ENCODE assay signal across 14 cellular contexts in the genomic region with DNA sequence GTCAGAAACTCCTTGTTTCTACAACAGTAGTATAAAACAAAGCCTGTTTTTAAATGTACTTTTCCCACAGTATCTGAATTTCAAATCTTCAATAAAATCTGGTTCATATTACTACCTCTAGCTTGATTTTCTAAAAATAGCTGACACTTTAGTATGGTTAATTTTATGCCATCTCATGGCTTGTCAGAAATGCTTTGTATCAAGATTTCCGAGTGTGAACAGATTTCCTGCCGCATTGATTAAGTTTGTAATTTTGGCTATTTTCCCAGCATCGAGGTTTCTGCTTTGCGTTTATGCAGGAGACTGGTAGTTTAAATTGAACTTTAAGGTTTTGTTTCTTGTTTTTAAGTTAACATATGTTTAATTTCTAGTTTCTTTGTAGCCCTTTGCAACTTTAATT. TPM values are rescaled to one million over a fixed set of nuclear protein-coding genes. Genes with fewer than 3 reads are reported as not detected.
A peak's percentile ranks its signal among the peaks of the same experiment; 100 is the strongest.
DNase-seq lines count a peak whose midpoint lies in the region; ATAC-seq and TF ChIP-seq lines count a peak whose summit lies in the region.
"Had no signal": no experiment of that assay in that cellular context is flagged by ENCODE, and none has a peak within 500 bp of the region (broad histone marks: within the 10 kb centered on the region; RNA-seq: fewer than 3 reads in every experiment).

No MANE protein-coding gene starts in this region.

- H3K4me1 Mint-ChIP-seq in T-helper 17 cell = peaks cover 19% of the 10 kb centered on the region
- H3K4me1 Mint-ChIP-seq in endothelial cell (ENCODE audit: unreplicated experiment) = peaks cover 44% of the 10 kb centered on the region

- ATAC-seq in left cardiac atrium (no peak), T-helper 17 cell (no peak), GM21723 (IDR thresholded peaks at IDR 0.05; ENCODE audit: unreplicated experiment) (no peak)
- ATAC-seq: upper lobe of right lung had no signal

- H3K9me3 ChIP-seq in cardiac muscle cell (ENCODE audit: low read depth) (no peaks in the 10 kb centered on the region), T-helper 17 cell (ENCODE audit: control insufficient read depth, low read length, poor library complexity, severe bottlenecking) (no peaks in the 10 kb centered on the region)
- H3K9me3 ChIP-seq: upper lobe of right lung had no signal

- H3K27me3 Mint-ChIP-seq in T-helper 17 cell = no peaks in the 10 kb centered on the region
- H3K27me3 Mint-ChIP-seq in endothelial cell (ENCODE audit: unreplicated experiment) = no peaks in the 10 kb centered on the region
- H3K27me3 Mint-ChIP-seq: CD8-positive, alpha-beta memory T cell had no signal

- no peak overlapping the region for H3K4me3 ChIP-seq in cardiac muscle cell
- H3K4me3 ChIP-seq in retinal pigment epithelial cell (ENCODE audit: low read length) = no peak overlapping the region
- H3K4me3 ChIP-seq: upper lobe of right lung had no signal

- no peaks in the 10 kb centered on the region for H3K27me3 ChIP-seq in cardiac muscle cell
- H3K27me3 ChIP-seq: upper lobe of right lung had no signal

- no peaks in the 10 kb centered on the region for H3K36me3 ChIP-seq in cardiac muscle cell
- H3K36me3 ChIP-seq: upper lobe of right lung had no signal

- H3K27ac ChIP-seq in cardiac muscle cell = peak overlapping the region; percentile 25
- H3K27ac ChIP-seq: upper lobe of right lung had no signal

- DNase-seq in cardiac muscle cell (ENCODE audit: low read depth in 1 of 2, low spot score in 1 of 2) (peak in 1 of 2 donors; percentile 38), left cardiac atrium (no peak), T-helper 17 cell (no peak), endothelial cell (ENCODE audit: low spot score) (no peak), retinal pigment epithelial cell (ENCODE audit: low read depth) (peak; percentile 64), NCI-H345 (lab: John Stamatoyannopoulos, UW) (no peak), Ammon's horn (ENCODE audit: low spot score) (no peak)
- DNase-seq: 8988T; activated naive CD4-positive, alpha-beta T cell; CD8-positive, alpha-beta memory T cell; glutamatergic neuron; NCI-H774; upper lobe of right lung had no signal

- H3K9me3 Mint-ChIP-seq in endothelial cell (ENCODE audit: unreplicated experiment) = no peaks in the 10 kb centered on the region

- H3K4me3 Mint-ChIP-seq in T-helper 17 cell = no peak overlapping the region
- H3K4me3 Mint-ChIP-seq in endothelial cell (ENCODE audit: unreplicated experiment) = no peak overlapping the region
- H3K4me3 Mint-ChIP-seq: CD8-positive, alpha-beta memory T cell had no signal

- intact Hi-C loops in left cardiac atrium (cut with DNase I) = no loop called here

- H3K36me3 Mint-ChIP-seq in T-helper 17 cell (ENCODE audit: low read depth) (no peaks in the 10 kb centered on the region), endothelial cell (ENCODE audit: low read depth, unreplicated experiment) (peaks cover 22% of the 10 kb centered on the region)

- H3K4me1 ChIP-seq in cardiac muscle cell (ENCODE audit: low read depth) = peaks cover 29% of the 10 kb centered on the region

- H3K27ac Mint-ChIP-seq in T-helper 17 cell = peak overlapping the region; percentile 79
- H3K27ac Mint-ChIP-seq in endothelial cell (ENCODE audit: unreplicated experiment) = peak overlapping the region; percentile 94

- no peak for TF ChIP-seq CTCF in cardiac muscle cell (IDR thresholded peaks at IDR 0.05; ENCODE audit: low read depth, low read length)
- no peak for TF ChIP-seq CTCF in endothelial cell (IDR thresholded peaks at IDR 0.05; ENCODE audit: unreplicated experiment)
- TF ChIP-seq CTCF in retinal pigment epithelial cell (conservative IDR thresholded peaks at IDR 0.05; ENCODE audit: low read depth, low read length) = no peak

RNA-seq across cellular contexts. Expression of gene CLCN3, which starts 44.2 kb away (rescaled TPM):
- total RNA-seq in cardiac muscle cell (34.8 and 48.7 TPM in 2 replicates), left cardiac atrium (10 to 100 TPM; 38.7 to 42.5 TPM), T-helper 17 cell (10 to 100 TPM; 18.4 to 27.3 TPM), endothelial cell (ENCODE audit: unreplicated experiment) (58.0 TPM)
- polyA plus RNA-seq in cardiac muscle cell = 22.4 and 24.4 TPM in 2 replicates

RNA-seq across cellular contexts. Expression of gene NEK1, which starts 52.2 kb away (rescaled TPM):
- 5.1 and 11.3 TPM in 2 replicates for total RNA-seq in cardiac muscle cell
- 17.0 and 27.1 TPM in 2 replicates for polyA plus RNA-seq in cardiac muscle cell
- total RNA-seq in left cardiac atrium = 10 to 100 TPM; 12.4 to 13.3 TPM
- total RNA-seq in T-helper 17 cell = 10 to 100 TPM; 11.8 to 13.5 TPM
- 12.5 TPM for total RNA-seq in endothelial cell (ENCODE audit: unreplicated experiment)
